8 cellular contexts compared by ENCODE assay signal in the genomic region with DNA sequence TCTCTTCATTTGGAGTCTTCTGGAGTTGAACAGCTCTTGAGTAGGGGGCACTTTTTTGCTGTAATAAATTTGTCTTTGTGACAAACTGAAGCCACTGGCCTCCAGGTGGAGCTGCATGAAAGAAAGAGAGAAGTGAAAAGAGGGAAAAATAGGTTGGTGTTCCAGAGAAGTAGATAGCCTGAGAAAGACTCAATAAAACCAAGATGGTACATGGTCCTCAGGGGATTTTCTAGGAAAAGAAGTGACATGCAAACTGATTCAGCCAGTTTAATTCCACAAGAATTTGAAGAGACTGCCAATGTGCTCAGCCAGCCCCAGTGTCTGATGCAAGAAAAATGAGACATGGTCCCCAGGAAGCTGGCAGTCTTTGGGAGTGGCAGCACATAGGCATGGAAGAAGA.
DNase-seq lines count a peak whose midpoint lies in the region; ATAC-seq and TF ChIP-seq lines count a peak whose summit lies in the region.

No MANE protein-coding gene starts in this region.

- H3K36me3 ChIP-seq in A673 (ENCODE audit: insufficient read depth, low read length, poor library complexity, severe bottlenecking) (no peaks in the 10 kb centered on the region), esophagus muscularis mucosa (no peaks in the 10 kb centered on the region)

- TF ChIP-seq CTCF in A673 (conservative IDR thresholded peaks at IDR 0.05; ENCODE audit: low read depth, low read length) = peak; percentile 59
- peak; percentile 46 for TF ChIP-seq CTCF in GM10266 (IDR thresholded peaks at IDR 0.05; ENCODE audit: control insufficient read depth, insufficient read depth, low read depth, missing control alignments)
- peak; percentile 51 to 57 (median 55) for TF ChIP-seq CTCF in esophagus muscularis mucosa (IDR thresholded peaks at IDR 0.05)
- peak; percentile 67 for TF ChIP-seq CTCF in osteocyte (IDR thresholded peaks at IDR 0.05)

- CTCF ChIA-PET in A673 (lab: Charles Lee) = interaction anchor here (0.5 to 1.2 kb wide), 2 partner anchors 10 to 67 kb away, joined by 3 to 4 read pairs; no protein-coding TSS in a partner anchor

- POLR2A ChIA-PET in A673 (lab: Charles Lee; ENCODE audit: low non-redundant PET) = no interaction called here

- H3K27ac Mint-ChIP-seq in osteocyte (ENCODE audit: unreplicated experiment) = no peak overlapping the region

- H3K9me3 ChIP-seq in A673 (ENCODE audit: low read depth, low read length, poor library complexity, severe bottlenecking) (peaks cover 6% of the 10 kb centered on the region), esophagus muscularis mucosa (no peaks in the 10 kb centered on the region)

- no peaks in the 10 kb centered on the region for H3K4me1 ChIP-seq in A673 (ENCODE audit: insufficient read depth, low read length, poor library complexity, severe bottlenecking)
- H3K4me1 ChIP-seq in esophagus muscularis mucosa = peaks cover 0 to 16% (median 7%) of the 10 kb centered on the region in 4 donors

- BruUV-seq in A673 (replicated peaks; lab: Mats Ljungman, UMichigan) = no TSS peak

- peaks cover 4% of the 10 kb centered on the region for H3K36me3 Mint-ChIP-seq in osteocyte (ENCODE audit: unreplicated experiment)

- no peak for TF ChIP-seq POLR2A in esophagus muscularis mucosa (IDR thresholded peaks at IDR 0.05; ENCODE audit: low read depth)

- H3K27me3 Mint-ChIP-seq in osteocyte (ENCODE audit: unreplicated experiment) = peaks cover 4% of the 10 kb centered on the region

- H3K4me3 ChIP-seq in A673 (ENCODE audit: low read depth, low read length, poor library complexity, severe bottlenecking) (no peak overlapping the region), esophagus muscularis mucosa (no peak overlapping the region)

- TF ChIP-seq EP300 in esophagus muscularis mucosa (IDR thresholded peaks at IDR 0.05) = no peak

- peaks cover 6% of the 10 kb centered on the region for H3K9me3 Mint-ChIP-seq in osteocyte (ENCODE audit: unreplicated experiment)

- no peak overlapping the region for H3K27ac ChIP-seq in A673 (ENCODE audit: low read depth, low read length, poor library complexity, severe bottlenecking)
- H3K27ac ChIP-seq in esophagus muscularis mucosa (replicated peaks in 1 of 4) = no peak overlapping the region

- no peak overlapping the region for H3K4me3 Mint-ChIP-seq in osteocyte (ENCODE audit: unreplicated experiment)

- intact Hi-C loops in A673 (cut with micrococcal nuclease; ENCODE audit: unreplicated experiment) = loop anchor here (5.0 kb wide), 2 partner anchors 469 to 539 kb away; no protein-coding TSS in a partner anchor
- intact Hi-C loops in esophagus muscularis mucosa (cut with DNase I) = loop anchor here (10.0 kb wide), 2 partner anchors 467 to 547 kb away; no protein-coding TSS in a partner anchor

- no peak for ATAC-seq in HG03280 (IDR thresholded peaks at IDR 0.05; ENCODE audit: unreplicated experiment)

- peak; percentile 53 for DNase-seq in A673 (ENCODE audit: low spot score)
- no peak for DNase-seq in GM10266 (ENCODE audit: extremely low spot score)
- DNase-seq in OCI-M1 (lab: John Stamatoyannopoulos, UW) = peak; percentile 60
- DNase-seq in esophagus muscularis mucosa (ENCODE audit: extremely low spot score) = no peak
- no peak for DNase-seq in osteocyte (ENCODE audit: extremely low spot score, unreplicated experiment)
- DNase-seq in SW 1271 (lab: John Stamatoyannopoulos, UW) = no peak
- DNase-seq in putamen (ENCODE audit: low spot score) = no peak

- H3K27me3 ChIP-seq in A673 (replicated peaks; ENCODE audit: insufficient read depth, low read depth, low read length, poor library complexity) (peaks cover 9% of the 10 kb centered on the region), esophagus muscularis mucosa (no peaks in the 10 kb centered on the region)

- peaks cover 11% of the 10 kb centered on the region for H3K4me1 Mint-ChIP-seq in osteocyte (ENCODE audit: unreplicated experiment)

Comparison
In these comparisons a context has a peak if more than half of its experiments do, and no peak if none do; other contexts are left out.
1. DNase-seq: peak in A673 (single experiment) and OCI-M1 (single experiment); none in GM10266 (single experiment), esophagus muscularis mucosa (single experiment), osteocyte (single experiment), SW 1271 (0 of 2) and putamen (single experiment).
2. Peak in every context shown above with its lines, with median percentiles within 50 percentile points of each other: CTCF ChIP-seq.